ENCODE assay signal across 31 cellular contexts in genomic region chr4:7511509-7511908, GRCh38.
"Had no signal": no experiment of that assay in that cellular context is flagged by ENCODE, and none has a peak within 500 bp of the region (broad histone marks: within the 10 kb centered on the region; RNA-seq: fewer than 3 reads in every experiment).

No MANE protein-coding gene starts in this region.

- H3K4me1 ChIP-seq: adrenal gland, gastrocnemius medialis, parathyroid adenoma, psoas muscle, sigmoid colon, suprapubic skin had no signal

- H3K36me3 ChIP-seq: adrenal gland, gastrocnemius medialis, sigmoid colon, suprapubic skin, tibial artery had no signal

- H3K27ac ChIP-seq: adrenal gland, coronary artery, dorsolateral prefrontal cortex, gastrocnemius medialis, hepatocyte, parathyroid adenoma, psoas muscle, sigmoid colon, suprapubic skin, tibial artery, VCaP had no signal

- H3K9ac ChIP-seq: parathyroid adenoma had no signal

- H3K27me3 ChIP-seq: adrenal gland, dorsolateral prefrontal cortex, hepatocyte, sigmoid colon, tibial artery had no signal

- H3K79me2 ChIP-seq: hepatocyte, parathyroid adenoma had no signal

- H2AFZ ChIP-seq: hepatocyte, parathyroid adenoma had no signal

- H3K4me3 Mint-ChIP-seq: activated naive CD4-positive, alpha-beta T cell treated with anti-CD3 and anti-CD28 coated beads for 36 hours; activated naive CD8-positive, alpha-beta T cell treated with anti-CD3 and anti-CD28 coated beads for 36 hours; activated T-helper 1 cell treated with anti-CD3 and anti-CD28 coated beads, Interleukin-12 subunit alpha, Interleukin-12 subunit beta, Interleukin-2, Interleukin-4 antibody, amounts not matched to agents 30 ng/mL and 10 ng/mL and 1 ng/mL, durations not matched to agents 14 hours and 24 hours and 36 hours; brain had no signal

- H3K9me3 Mint-ChIP-seq: activated naive CD4-positive, alpha-beta T cell treated with anti-CD3 and anti-CD28 coated beads for 36 hours; activated naive CD8-positive, alpha-beta T cell treated with anti-CD3 and anti-CD28 coated beads for 36 hours; activated T-helper 1 cell treated with anti-CD3 and anti-CD28 coated beads, Interleukin-12 subunit alpha, Interleukin-12 subunit beta, Interleukin-2, Interleukin-4 antibody, amounts not matched to agents 30 ng/mL and 10 ng/mL and 1 ng/mL, durations not matched to agents 14 hours and 24 hours and 36 hours had no signal

- H3K4me2 ChIP-seq: hepatocyte, smooth muscle cell had no signal

- H3K4me3 ChIP-seq: adrenal gland, coronary artery, dorsolateral prefrontal cortex, gastrocnemius medialis, hepatocyte, psoas muscle, sigmoid colon, smooth muscle cell, suprapubic skin, tibial artery had no signal

- DNase-seq: activated CD4-positive, alpha-beta T cell treated with anti-CD3 and anti-CD28 coated beads for 48 hours; activated CD4-positive, alpha-beta T cell treated with anti-CD3 and anti-CD28 coated beads, Interleukin-2, amount 50 U/mL, for 48 hours; activated CD8-positive, alpha-beta memory T cell treated with anti-CD3 and anti-CD28 coated beads for 24 hours; activated effector memory CD4-positive, alpha-beta T cell treated with anti-CD3 and anti-CD28 coated beads, Interleukin-2, amount 50 U/mL, for 16 hours; activated naive CD4-positive, alpha-beta T cell treated with anti-CD3 and anti-CD28 coated beads for 36 hours; activated naive CD8-positive, alpha-beta T cell treated with anti-CD3 and anti-CD28 coated beads for 36 hours; activated T-cell treated with anti-CD3 and anti-CD28 coated beads, Interleukin-2, amount 50 U/mL, for 1 hour; adrenal gland; aorta; dorsolateral prefrontal cortex; effector memory CD4-positive, alpha-beta T cell; gastrocnemius medialis; kidney; left colon; naive B cell; occipital lobe; psoas muscle; sigmoid colon; stimulated activated CD4-positive, alpha-beta T cell treated with anti-CD3 and anti-CD28 coated beads, Interleukin-1b, Interleukin-23, amount 100 ng/mL, for 48 hours; stimulated activated naive CD4-positive, alpha-beta T cell; T-helper 9 cell; tibial artery had no signal

- H3K4me1 Mint-ChIP-seq: activated naive CD8-positive, alpha-beta T cell treated with anti-CD3 and anti-CD28 coated beads for 36 hours had no signal

- ATAC-seq: activated CD4-positive, CD25-positive, alpha-beta regulatory T cell treated with anti-CD3 and anti-CD28 coated beads, Interleukin-2, amount 50 U/mL, for 24 hours; gastrocnemius medialis; left colon; psoas muscle had no signal

- H3K27ac Mint-ChIP-seq: activated naive CD4-positive, alpha-beta T cell treated with anti-CD3 and anti-CD28 coated beads for 36 hours; activated naive CD8-positive, alpha-beta T cell treated with anti-CD3 and anti-CD28 coated beads for 36 hours; activated T-helper 1 cell treated with anti-CD3 and anti-CD28 coated beads, Interleukin-12 subunit alpha, Interleukin-12 subunit beta, Interleukin-2, Interleukin-4 antibody, amounts not matched to agents 30 ng/mL and 10 ng/mL and 1 ng/mL, durations not matched to agents 14 hours and 24 hours and 36 hours; naive B cell had no signal

- H3K9me3 ChIP-seq: adrenal gland, gastrocnemius medialis, psoas muscle, sigmoid colon, suprapubic skin, tibial artery had no signal

- H3K36me3 Mint-ChIP-seq: activated naive CD8-positive, alpha-beta T cell treated with anti-CD3 and anti-CD28 coated beads for 36 hours; brain; naive B cell had no signal
